In the genomic region with DNA sequence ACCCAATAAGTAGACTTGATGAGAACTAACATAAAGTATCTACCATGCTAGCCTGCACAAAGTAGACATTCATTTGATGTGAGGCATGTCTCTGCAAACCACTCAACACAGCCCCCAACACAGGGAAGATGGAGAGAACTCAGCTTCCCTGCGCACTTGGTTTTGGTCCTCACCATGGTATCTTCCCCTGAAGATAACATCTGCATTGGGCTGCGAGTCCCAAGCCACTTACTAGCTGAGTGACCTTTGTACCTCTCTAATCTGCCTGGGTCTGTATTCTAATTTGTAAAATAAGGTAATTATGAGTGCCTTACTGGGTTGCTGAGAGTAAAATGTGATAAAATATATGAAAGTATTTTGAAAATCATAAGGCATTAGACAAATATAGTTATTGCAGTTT, we compare ENCODE assay signal across 20 cellular contexts.
"Had no signal": no experiment of that assay in that cellular context is flagged by ENCODE, and none has a peak within 500 bp of the region (broad histone marks: within the 10 kb centered on the region; RNA-seq: fewer than 3 reads in every experiment).

No MANE protein-coding gene starts in this region.

- H3K4me1 ChIP-seq: psoas muscle had no signal

- H3K4me3 Mint-ChIP-seq: memory B cell; mesothelial cell of epicardium; nephron; stimulated activated naive CD8-positive, alpha-beta T cell treated with anti-CD3 and anti-CD28 coated beads, Interleukin-15, Interleukin-2, amounts not matched to agents 100 ng/mL and 50 ng/mL, for 24 hours had no signal

- H3K27ac ChIP-seq: epithelial cell of prostate, esophagus muscularis mucosa, gastrocnemius medialis, left lung, lower lobe of right lung, psoas muscle, sigmoid colon, skin epidermis, testis, tibial nerve, upper lobe of right lung, vagina had no signal

- H3K9me3 ChIP-seq: esophagus muscularis mucosa, gastrocnemius medialis, left lung, lower lobe of right lung, psoas muscle, sigmoid colon, testis, tibial nerve, upper lobe of right lung, vagina had no signal

- FAIRE-seq: keratinocyte had no signal

- H3K9me3 Mint-ChIP-seq: memory B cell; mesothelial cell of epicardium; stimulated activated naive CD8-positive, alpha-beta T cell treated with anti-CD3 and anti-CD28 coated beads, Interleukin-15, Interleukin-2, amounts not matched to agents 100 ng/mL and 50 ng/mL, for 24 hours had no signal

- DNase-seq: effector memory CD4-positive, alpha-beta T cell; gastrocnemius medialis; glutamatergic neuron; left lung; lower lobe of right lung; psoas muscle; stimulated activated CD4-positive, alpha-beta T cell treated with anti-CD3 and anti-CD28 coated beads, Interleukin-12 subunit alpha, Interleukin-12 subunit beta, amount 100 ng/mL, for 4 hours; testis; upper lobe of right lung had no signal

- H3K27me3 Mint-ChIP-seq: memory B cell; stimulated activated naive CD8-positive, alpha-beta T cell treated with anti-CD3 and anti-CD28 coated beads, Interleukin-15, Interleukin-2, amounts not matched to agents 100 ng/mL and 50 ng/mL, for 24 hours had no signal

- H3K27ac Mint-ChIP-seq: memory B cell; mesothelial cell of epicardium; nephron; stimulated activated naive CD8-positive, alpha-beta T cell treated with anti-CD3 and anti-CD28 coated beads, Interleukin-15, Interleukin-2, amounts not matched to agents 100 ng/mL and 50 ng/mL, for 24 hours had no signal

- H3K36me3 ChIP-seq: gastrocnemius medialis, sigmoid colon, vagina had no signal

- ATAC-seq: gastrocnemius medialis, left lung, lower lobe of right lung, psoas muscle, upper lobe of right lung had no signal

- H3K4me3 ChIP-seq: esophagus muscularis mucosa, gastrocnemius medialis, left lung, lower lobe of right lung, psoas muscle, sigmoid colon, skin epidermis, testis, tibial nerve, upper lobe of right lung, vagina had no signal

- H3K27me3 ChIP-seq: esophagus muscularis mucosa, gastrocnemius medialis, left lung, sigmoid colon, testis, tibial nerve, upper lobe of right lung, vagina had no signal
